ENCODE assay signal across 9 cellular contexts in the genomic region with DNA sequence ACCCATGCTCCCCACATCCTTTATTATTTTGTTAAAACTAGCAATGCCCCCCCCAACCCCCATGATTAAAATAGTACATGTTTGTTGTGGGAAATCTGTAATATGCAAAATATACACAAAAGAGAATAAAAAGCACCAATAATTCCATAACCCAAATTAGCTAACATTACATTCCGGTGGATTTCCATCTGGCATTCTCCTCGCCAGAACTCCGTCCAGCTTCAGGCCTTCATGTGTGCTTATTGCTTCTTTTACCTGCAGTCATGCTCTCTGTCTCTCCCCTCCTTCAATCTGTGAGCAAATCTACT. TPM values are rescaled to one million over a fixed set of nuclear protein-coding genes. Genes with fewer than 3 reads are reported as not detected.
DNase-seq lines count a peak whose midpoint lies in the region; ATAC-seq and TF ChIP-seq lines count a peak whose summit lies in the region.
"Had no signal": no experiment of that assay in that cellular context is flagged by ENCODE, and none has a peak within 500 bp of the region (broad histone marks: within the 10 kb centered on the region; RNA-seq: fewer than 3 reads in every experiment).

No MANE protein-coding gene starts in this region.

- peak overlapping the region; percentile 76 for H3K4me3 Mint-ChIP-seq in activated CD4-positive, alpha-beta T cell treated with anti-CD3 and anti-CD28 coated beads, Interleukin-2, amount 10 ng/mL, durations not matched to agents 24 days and 14 days
- peak overlapping the region; percentile 56 for H3K4me3 Mint-ChIP-seq in activated CD8-positive, alpha-beta T cell treated with anti-CD3 and anti-CD28 coated beads, Interleukin-2, amount 10 ng/mL, durations not matched to agents 7 days and 5 days

- peaks cover 11% of the 10 kb centered on the region for H3K36me3 Mint-ChIP-seq in activated CD4-positive, alpha-beta T cell treated with anti-CD3 and anti-CD28 coated beads, Interleukin-2, amount 10 ng/mL, durations not matched to agents 24 days and 14 days (ENCODE audit: low read depth)
- peaks cover 6% of the 10 kb centered on the region for H3K36me3 Mint-ChIP-seq in activated CD8-positive, alpha-beta T cell treated with anti-CD3 and anti-CD28 coated beads, Interleukin-2, amount 10 ng/mL, durations not matched to agents 7 days and 5 days (ENCODE audit: low read depth)

- no peaks in the 10 kb centered on the region for H3K27me3 ChIP-seq in hepatocyte
- no peaks in the 10 kb centered on the region for H3K27me3 ChIP-seq in spleen (replicated peaks in 1 of 7)

- CTCF ChIA-PET in activated CD8-positive, alpha-beta T cell treated with anti-CD3 and anti-CD28 coated beads, Interleukin-2, amount 10 ng/mL, durations not matched to agents 7 days and 5 days (lab: Charles Lee), result interaction anchor here (1.2 to 2.3 kb wide), 7 partner anchors 12 to 52 kb away, joined by 3 to 11 read pairs (median 7); no protein-coding TSS in a partner anchor

- H3K4me2 ChIP-seq in hepatocyte, result peak overlapping the region; percentile 69

- H3K4me3 ChIP-seq in hepatocyte (no peak overlapping the region), spleen (no peak overlapping the region)
- H3K4me3 ChIP-seq: thoracic aorta had no signal

- H4K20me1 ChIP-seq in hepatocyte (ENCODE audit: insufficient read depth, poor library complexity, severe bottlenecking), result no peaks in the 10 kb centered on the region

- H3K9me3 ChIP-seq in hepatocyte (ENCODE audit: low read depth) (no peaks in the 10 kb centered on the region), spleen (no peaks in the 10 kb centered on the region)
- H3K9me3 ChIP-seq: thoracic aorta had no signal

- intact Hi-C loops in activated CD4-positive, alpha-beta T cell treated with anti-CD3 and anti-CD28 coated beads, Interleukin-2, amount 10 ng/mL, durations not matched to agents 24 days and 14 days (cut with micrococcal nuclease), result loop anchor here (1.0 kb wide), 5 partner anchors 18 to 88 kb away; partner anchors contain the start of gene FLOT1
- intact Hi-C loops in spleen (cut with DNase I; ENCODE audit: low total_unique reads), result no loop called here

- TF ChIP-seq CTCF in hepatocyte (IDR thresholded peaks at IDR 0.05; ENCODE audit: poor library complexity) (no peak), spleen (IDR thresholded peaks at IDR 0.05 in 8 of 11, conservative IDR thresholded peaks at IDR 0.05 in 3 of 11) (no peak)

- peak overlapping the region; percentile 97 for H3K27ac Mint-ChIP-seq in activated CD4-positive, alpha-beta T cell treated with anti-CD3 and anti-CD28 coated beads, Interleukin-2, amount 10 ng/mL, durations not matched to agents 24 days and 14 days
- H3K27ac Mint-ChIP-seq in activated CD8-positive, alpha-beta T cell treated with anti-CD3 and anti-CD28 coated beads, Interleukin-2, amount 10 ng/mL, durations not matched to agents 7 days and 5 days, result peak overlapping the region; percentile 88

- WGBS in hepatocyte (ENCODE audit: low lambda C conversion rate, missing lambda C conversion rate), result 13% methylated on average over 3 of the region's 3 CpGs
- 77 to 92% (median 87%) methylated on average over 3 of the region's 3 CpGs for WGBS in spleen, 5 donors

- ATAC-seq in activated CD8-positive, alpha-beta T cell treated with anti-CD3 and anti-CD28 coated beads, Interleukin-2, amount 10 ng/mL, durations not matched to agents 7 days and 5 days, result no peak
- ATAC-seq in HG02623 (IDR thresholded peaks at IDR 0.05; ENCODE audit: unreplicated experiment), result no peak

- no peaks in the 10 kb centered on the region for H3K36me3 ChIP-seq in hepatocyte (replicated peaks; ENCODE audit: insufficient read depth, low read depth)
- no peaks in the 10 kb centered on the region for H3K36me3 ChIP-seq in spleen
- H3K36me3 ChIP-seq: thoracic aorta had no signal

- POLR2A ChIA-PET in activated CD8-positive, alpha-beta T cell treated with anti-CD3 and anti-CD28 coated beads, Interleukin-2, amount 10 ng/mL, durations not matched to agents 7 days and 5 days (lab: Charles Lee), result interaction anchor here (0.9 to 5.7 kb wide), 9 partner anchors 9 to 88 kb away, joined by 3 to 46 read pairs (median 4); partner anchors contain the start of genes FLOT1 and IER3

- no peak for DNase-seq in activated CD4-positive, alpha-beta T cell treated with anti-CD3 and anti-CD28 coated beads, Interleukin-2, amount 10 ng/mL, durations not matched to agents 24 days and 14 days
- DNase-seq in activated CD4-positive, alpha-beta T cell treated with anti-CD3 and anti-CD28 coated beads for 4 hours, result no peak
- DNase-seq in activated CD8-positive, alpha-beta T cell treated with anti-CD3 and anti-CD28 coated beads, Interleukin-2, amount 10 ng/mL, durations not matched to agents 7 days and 5 days, result no peak
- no peak for DNase-seq in hepatocyte (ENCODE audit: low spot score)
- DNase-seq in spleen, result no peak
- DNase-seq in stimulated activated CD4-positive, alpha-beta T cell treated with anti-CD3 and anti-CD28 coated beads, Interleukin-1b, Interleukin-23, amount 100 ng/mL, for 48 hours, result no peak
- no peak for DNase-seq in COR-L47 (lab: John Stamatoyannopoulos, UW)

- peaks cover 8% of the 10 kb centered on the region for H3K9me3 Mint-ChIP-seq in activated CD4-positive, alpha-beta T cell treated with anti-CD3 and anti-CD28 coated beads, Interleukin-2, amount 10 ng/mL, durations not matched to agents 24 days and 14 days
- no peaks in the 10 kb centered on the region for H3K9me3 Mint-ChIP-seq in activated CD8-positive, alpha-beta T cell treated with anti-CD3 and anti-CD28 coated beads, Interleukin-2, amount 10 ng/mL, durations not matched to agents 7 days and 5 days (ENCODE audit: insufficient read depth)

- H3K27me3 Mint-ChIP-seq in activated CD4-positive, alpha-beta T cell treated with anti-CD3 and anti-CD28 coated beads, Interleukin-2, amount 10 ng/mL, durations not matched to agents 24 days and 14 days, result peaks cover 2% of the 10 kb centered on the region
- no peaks in the 10 kb centered on the region for H3K27me3 Mint-ChIP-seq in activated CD8-positive, alpha-beta T cell treated with anti-CD3 and anti-CD28 coated beads, Interleukin-2, amount 10 ng/mL, durations not matched to agents 7 days and 5 days (ENCODE audit: low read depth)

- peak overlapping the region; percentile 99 for H3K27ac ChIP-seq in hepatocyte
- H3K27ac ChIP-seq in spleen, result peak overlapping the region in 6 of 8 donors; percentile 45 to 62 (median 60)

- H2AFZ ChIP-seq in hepatocyte, result peak overlapping the region; percentile 20

- peaks cover 25% of the 10 kb centered on the region for H3K4me1 ChIP-seq in hepatocyte (ENCODE audit: insufficient read depth)
- peaks cover 12 to 43% (median 22%) of the 10 kb centered on the region in 6 donors for H3K4me1 ChIP-seq in spleen

- H3K9me2 ChIP-seq in hepatocyte (replicated peaks; ENCODE audit: insufficient read depth), result no peaks in the 10 kb centered on the region

- TF ChIP-seq POLR2A in spleen (IDR thresholded peaks at IDR 0.05), result no peak

- no peaks in the 10 kb centered on the region for H3K79me2 ChIP-seq in hepatocyte

- H3K4me1 Mint-ChIP-seq in activated CD4-positive, alpha-beta T cell treated with anti-CD3 and anti-CD28 coated beads, Interleukin-2, amount 10 ng/mL, durations not matched to agents 24 days and 14 days, result peaks cover 71% of the 10 kb centered on the region
- H3K4me1 Mint-ChIP-seq in activated CD8-positive, alpha-beta T cell treated with anti-CD3 and anti-CD28 coated beads, Interleukin-2, amount 10 ng/mL, durations not matched to agents 7 days and 5 days (ENCODE audit: low read depth), result peaks cover 85% of the 10 kb centered on the region

RNA-seq across cellular contexts. Expression of gene IER3, which starts 25.5 kb away (rescaled TPM):
- total RNA-seq in activated CD4-positive, alpha-beta T cell treated with anti-CD3 and anti-CD28 coated beads, Interleukin-2, amount 10 ng/mL, durations not matched to agents 24 days and 14 days, result 512 and 516 TPM in 2 replicates
- total RNA-seq in activated CD8-positive, alpha-beta T cell treated with anti-CD3 and anti-CD28 coated beads, Interleukin-2, amount 10 ng/mL, durations not matched to agents 7 days and 5 days, result 10 to 100 TPM; 76.6 to 82.9 TPM
- 173 and 193 TPM in 2 replicates for total RNA-seq in hepatocyte
- polyA plus RNA-seq in hepatocyte, result 158 and 159 TPM in 2 replicates
- total RNA-seq in spleen, result 10 to 100 TPM; 29.8 to 62.2 (median 41.7) TPM
- 10 to 100 TPM; 19.8 to 29.4 (median 25.7) TPM for polyA plus RNA-seq in spleen

RNA-seq across cellular contexts. Expression of gene FLOT1, which starts 27.3 kb away (rescaled TPM):
- total RNA-seq in activated CD4-positive, alpha-beta T cell treated with anti-CD3 and anti-CD28 coated beads, Interleukin-2, amount 10 ng/mL, durations not matched to agents 24 days and 14 days, result 239 and 260 TPM in 2 replicates
- 100 to 1,000 TPM; 314 to 317 TPM for total RNA-seq in activated CD8-positive, alpha-beta T cell treated with anti-CD3 and anti-CD28 coated beads, Interleukin-2, amount 10 ng/mL, durations not matched to agents 7 days and 5 days
- total RNA-seq in hepatocyte, result 93.5 and 103 TPM in 2 replicates
- polyA plus RNA-seq in hepatocyte, result 144 and 148 TPM in 2 replicates
- 100 to 1,000 TPM; 125 to 205 (median 170) TPM for total RNA-seq in spleen
- polyA plus RNA-seq in spleen, result 100 to 1,000 TPM; 116 to 178 (median 116) TPM

RNA-seq across cellular contexts. Expression of gene TUBB, which starts 49.7 kb away (rescaled TPM):
- total RNA-seq in activated CD4-positive, alpha-beta T cell treated with anti-CD3 and anti-CD28 coated beads, Interleukin-2, amount 10 ng/mL, durations not matched to agents 24 days and 14 days, result 1,084 and 1,089 TPM in 2 replicates
- total RNA-seq in activated CD8-positive, alpha-beta T cell treated with anti-CD3 and anti-CD28 coated beads, Interleukin-2, amount 10 ng/mL, durations not matched to agents 7 days and 5 days, result 1,000 to 10,000 TPM; 1,638 to 1,703 TPM
- total RNA-seq in hepatocyte, result 460 and 470 TPM in 2 replicates
- polyA plus RNA-seq in hepatocyte, result 414 and 433 TPM in 2 replicates
- 100 to 1,000 TPM; 189 to 344 (median 272) TPM for total RNA-seq in spleen
- 100 to 1,000 TPM; 109 to 203 (median 182) TPM for polyA plus RNA-seq in spleen

RNA-seq across cellular contexts. Expression of gene MDC1, which starts 52.7 kb away (rescaled TPM):
- total RNA-seq in activated CD4-positive, alpha-beta T cell treated with anti-CD3 and anti-CD28 coated beads, Interleukin-2, amount 10 ng/mL, durations not matched to agents 24 days and 14 days, result 93.9 and 97.2 TPM in 2 replicates
- total RNA-seq in activated CD8-positive, alpha-beta T cell treated with anti-CD3 and anti-CD28 coated beads, Interleukin-2, amount 10 ng/mL, durations not matched to agents 7 days and 5 days, result 10 to 100 TPM; 48.5 to 52.4 TPM
- 3.3 and 8.7 TPM in 2 replicates for total RNA-seq in hepatocyte
- 9.8 and 9.9 TPM in 2 replicates for polyA plus RNA-seq in hepatocyte
- 10 to 100 TPM; 20.8 to 47.7 (median 39.0) TPM for total RNA-seq in spleen
- polyA plus RNA-seq in spleen, result 10 to 100 TPM in 2 of 3 donors, 1 to 10 TPM in 1; 7.8 to 18.2 (median 16.5) TPM
